In genomic region chr3:9986230-9986725, GRCh38 we compare ENCODE assay signal across 8 cellular contexts. TPM values are rescaled to one million over a fixed set of nuclear protein-coding genes. Genes with fewer than 3 reads are reported as not detected.
A peak's percentile ranks its signal among the peaks of the same experiment; 100 is the strongest.
DNase-seq lines count a peak whose midpoint lies in the region; ATAC-seq and TF ChIP-seq lines count a peak whose summit lies in the region.

No MANE protein-coding gene starts in this region.

- H3K79me2 ChIP-seq in smooth muscle cell (ENCODE audit: low read depth) = peaks cover 41% of the 10 kb centered on the region

- H3K4me1 Mint-ChIP-seq in WTC11 = peaks cover 14% of the 10 kb centered on the region

- peak overlapping the region; percentile 50 for H2AFZ ChIP-seq in smooth muscle cell (ENCODE audit: low read depth)

- POLR2A ChIA-PET in WTC11 (lab: Charles Lee) = interaction anchor here (0.7 to 2.4 kb wide), 6 partner anchors 18 to 267 kb away, joined by 3 to 12 read pairs (median 3); partner anchors contain the start of gene FANCD2

- H3K4me3 ChIP-seq in smooth muscle cell = peak overlapping the region; percentile 72

- H3K9me3 ChIP-seq in smooth muscle cell (replicated peaks; ENCODE audit: low read depth) = no peaks in the 10 kb centered on the region

- H3K9ac ChIP-seq in smooth muscle cell (ENCODE audit: low read depth) = peak overlapping the region; percentile 67

- intact Hi-C loops in left ventricle myocardium superior (cut with micrococcal nuclease) = no loop called here

- H3K27me3 Mint-ChIP-seq in WTC11 (ENCODE audit: low read depth) = no peaks in the 10 kb centered on the region

- peaks cover 18% of the 10 kb centered on the region for H3K4me1 ChIP-seq in smooth muscle cell (ENCODE audit: low read depth)

- no peaks in the 10 kb centered on the region for H3K9me3 Mint-ChIP-seq in WTC11

- CTCF ChIA-PET in WTC11 (lab: Charles Lee) = interaction anchor here (0.6 to 2.4 kb wide), 4 partner anchors 25 to 279 kb away, joined by 3 to 14 read pairs (median 3); no protein-coding TSS in a partner anchor

- peak overlapping the region; percentile 34 for H3K27ac ChIP-seq in smooth muscle cell (ENCODE audit: low read depth)

- DNase-seq in NCI-H526 treated with DMSO at 0.1 percent for 48 hours (lab: John Stamatoyannopoulos, UW) (peak; percentile 43), NCI-H526 (lab: John Stamatoyannopoulos, UW) (no peak), WTC11 (ENCODE audit: low spot score) (no peak), left ventricle myocardium superior (no peak), smooth muscle cell (lab: John Stamatoyannopoulos, UW; ENCODE audit: unreplicated experiment) (no peak), DMS 273 treated with DMSO at 0.1 percent for 48 hours (lab: John Stamatoyannopoulos, UW) (no peak)
- no peak for DNase-seq in stimulated activated CD8-positive, alpha-beta memory T cell treated with anti-CD3 and anti-CD28 coated beads, Interleukin-4, amount 100 ng/mL, for 48 hours

- ATAC-seq in HG02970 (IDR thresholded peaks at IDR 0.05; ENCODE audit: low FRiP score, unreplicated experiment) (peak; percentile 19), WTC11 (peak; percentile 43), left ventricle myocardium superior (peak; percentile 59)

- TF ChIP-seq CTCF in WTC11 (IDR thresholded peaks at IDR 0.05) (no peak), smooth muscle cell (IDR thresholded peaks at IDR 0.05; ENCODE audit: borderline replicate concordance, insufficient read depth, poor library complexity, severe bottlenecking) (no peak)

- H4K20me1 ChIP-seq in smooth muscle cell (ENCODE audit: low read depth) = peaks cover 6% of the 10 kb centered on the region

- no peaks in the 10 kb centered on the region for H3K27me3 ChIP-seq in smooth muscle cell (ENCODE audit: low read depth)

- H3K36me3 ChIP-seq in smooth muscle cell (ENCODE audit: low read depth) = no peaks in the 10 kb centered on the region

- peak overlapping the region; percentile 93 for H3K27ac Mint-ChIP-seq in WTC11

- peak overlapping the region; percentile 97 for H3K4me3 Mint-ChIP-seq in WTC11

- peak overlapping the region; percentile 94 for H3K4me2 ChIP-seq in smooth muscle cell

- peaks cover 16% of the 10 kb centered on the region for H3K36me3 Mint-ChIP-seq in WTC11

- WGBS in smooth muscle cell (ENCODE audit: low lambda C conversion rate) = 2% methylated on average over 17 of the region's 17 CpGs

- no peaks in the 10 kb centered on the region for H3F3A ChIP-seq in smooth muscle cell (ENCODE audit: low read depth)

TF ChIP-seq in WTC11, 78 proteins besides CTCF, POLR2A, EP300 and RAD21:
- TF ChIP-seq NR1H2 (CRISPR knock-in tag; IDR thresholded peaks at IDR 0.05) = no peak
- 0 out of 2 replicates have a peak, but pooled peaks have one; percentile 48 for TF ChIP-seq PRDM15 (CRISPR knock-in tag; IDR thresholded peaks at IDR 0.05)
- TF ChIP-seq IRF1 (CRISPR knock-in tag; IDR thresholded peaks at IDR 0.05) = 0 out of 2 replicates have a peak, but pooled peaks have one; percentile 29

RNA-seq across cellular contexts. Expression of gene EMC3, which starts 0.4 kb away (rescaled TPM):
- total RNA-seq in WTC11 (2021) (38.0 to 43.8 TPM (median 42.1 TPM) in 3 replicates), left ventricle myocardium superior (78.1 TPM), smooth muscle cell (111 and 122 TPM in 2 replicates)
- 100 and 114 TPM in 2 replicates for polyA plus RNA-seq in smooth muscle cell

RNA-seq across cellular contexts. Expression of gene PRRT3, which starts 34.1 kb away (rescaled TPM):
- total RNA-seq in WTC11 (2021) (9.2 to 11.5 TPM (median 11.4 TPM) in 3 replicates), left ventricle myocardium superior (0.35 TPM), smooth muscle cell (0.85 and 1.3 TPM in 2 replicates)
- polyA plus RNA-seq in smooth muscle cell = 2.4 and 4.2 TPM in 2 replicates

RNA-seq across cellular contexts. Expression of gene FANCD2, which starts 40.0 kb away (rescaled TPM):
- total RNA-seq in WTC11 (2021) = 69.6 to 73.5 TPM (median 73.1 TPM) in 3 replicates
- total RNA-seq in left ventricle myocardium superior = 1.6 TPM
- total RNA-seq in smooth muscle cell = 5.6 and 7.6 TPM in 2 replicates
- polyA plus RNA-seq in smooth muscle cell = 4.4 and 5.8 TPM in 2 replicates

RNA-seq across cellular contexts. Expression of gene CRELD1, which starts 52.6 kb away (rescaled TPM):
- total RNA-seq in WTC11 (2021) (18.8 to 36.2 TPM (median 35.9 TPM) in 3 replicates), left ventricle myocardium superior (62.7 TPM), smooth muscle cell (25.8 and 26.4 TPM in 2 replicates)
- 55.9 and 68.6 TPM in 2 replicates for polyA plus RNA-seq in smooth muscle cell
